ENCODE assay signal across 31 cellular contexts in genomic region chr4:86683983-86684382, GRCh38.
"Had no signal": no experiment of that assay in that cellular context is flagged by ENCODE, and none has a peak within 500 bp of the region (broad histone marks: within the 10 kb centered on the region; RNA-seq: fewer than 3 reads in every experiment).

No MANE protein-coding gene starts in this region.

- H3K4me2 ChIP-seq: neural progenitor cell, smooth muscle cell had no signal

- ATAC-seq: naive thymus-derived CD8-positive, alpha-beta T cell; natural killer cell treated with Interleukin-12 subunit alpha and Interleukin-12 subunit beta and Interleukin-15 and Interleukin-18, amount 100 ng/mL, for 72 hours; psoas muscle; right cardiac atrium; sciatic nerve; stimulated activated memory B cell treated with anti-CD40 and anti-IgM and Interleukin-4, amounts not matched to agents 10 μg/mL and 1 μg/mL and 100 μg/mL, for 72 hours; stimulated activated naive CD8-positive, alpha-beta T cell treated with anti-CD3 and anti-CD28 coated beads, Interleukin-15, amount 100 ng/mL, for 72 hours; stimulated activated naive CD8-positive, alpha-beta T cell treated with anti-CD3 and anti-CD28 coated beads, Interleukin-15, Interleukin-2, amounts not matched to agents 100 U/mL and 50 U/mL, for 24 hours had no signal

- H3K9ac ChIP-seq: neural progenitor cell, parathyroid adenoma had no signal

- H3K9me3 ChIP-seq: ovary, psoas muscle, spleen, suprapubic skin, testis, tibial artery, transverse colon, upper lobe of left lung, vagina had no signal

- H3K79me2 ChIP-seq: parathyroid adenoma had no signal

- FAIRE-seq: urothelium cell line had no signal

- H3K4me1 ChIP-seq: neural progenitor cell, parathyroid adenoma, psoas muscle, spleen, suprapubic skin, testis, transverse colon, upper lobe of left lung had no signal

- H3K4me3 ChIP-seq: neural progenitor cell, ovary, psoas muscle, skin epidermis, smooth muscle cell, spleen, suprapubic skin, testis, tibial artery, transverse colon, upper lobe of left lung, vagina had no signal

- H3K27me3 ChIP-seq: neural progenitor cell, ovary, spleen, suprapubic skin, testis, tibial artery, transverse colon, upper lobe of left lung, vagina had no signal

- H2AFZ ChIP-seq: neural progenitor cell, parathyroid adenoma had no signal

- H3K36me3 ChIP-seq: ovary, spleen, tibial artery, transverse colon, upper lobe of left lung, vagina had no signal

- H3K27ac ChIP-seq: ovary, parathyroid adenoma, psoas muscle, skin epidermis, spleen, suprapubic skin, testis, tibial artery, transverse colon, upper lobe of left lung, vagina had no signal

- DNase-seq: naive B cell; naive thymus-derived CD8-positive, alpha-beta T cell; occipital lobe; ovary; posterior cingulate gyrus; psoas muscle; right cardiac atrium; spleen; stimulated activated CD4-positive, alpha-beta T cell treated with anti-CD3 and anti-CD28 coated beads, Interleukin-12 subunit alpha, Interleukin-12 subunit beta, amount 100 ng/mL, for 4 hours; stimulated activated CD4-positive, alpha-beta T cell treated with anti-CD3 and anti-CD28 coated beads, Interleukin-1b, Interleukin-23, amount 100 ng/mL, for 48 hours; stimulated activated CD4-positive, alpha-beta T cell treated with anti-CD3 and anti-CD28 coated beads, Interleukin-4, amount 100 ng/mL, for 1 hour; stimulated activated CD4-positive, alpha-beta T cell treated with anti-CD3 and anti-CD28 coated beads, Interleukin-4, amount 100 ng/mL, for 4 hours; stimulated activated CD8-positive, alpha-beta memory T cell treated with anti-CD3 and anti-CD28 coated beads, Interleukin-4, amount 100 ng/mL, for 48 hours; stimulated activated naive CD4-positive, alpha-beta T cell; stimulated activated naive CD8-positive, alpha-beta T cell treated with anti-CD3 and anti-CD28 coated beads, Interleukin-15, amount 100 ng/mL, for 72 hours; stimulated activated naive CD8-positive, alpha-beta T cell treated with anti-CD3 and anti-CD28 coated beads, Interleukin-15, Interleukin-2, amounts not matched to agents 100 U/mL and 50 U/mL, for 24 hours; substantia nigra; testis; tibial artery; transverse colon; upper lobe of left lung had no signal
